11 cellular contexts compared by ENCODE assay signal in genomic region chr11:66823700-66824099, GRCh38.
"Had no signal": no experiment of that assay in that cellular context is flagged by ENCODE, and none has a peak within 500 bp of the region (broad histone marks: within the 10 kb centered on the region; RNA-seq: fewer than 3 reads in every experiment).

No MANE protein-coding gene starts in this region.

- H3K36me3 ChIP-seq: HAP-1 had no signal

- H3K9me3 Mint-ChIP-seq: GM23338, HFFc6 had no signal

- H3K27ac Mint-ChIP-seq: GM23338, HFFc6 had no signal

- H3K4me3 Mint-ChIP-seq: GM23338, H9, HFFc6 had no signal

- H3K9ac ChIP-seq: GM23248 had no signal

- H3K4me3 ChIP-seq: GM23248, GM23338, HAP-1 had no signal

- H3K4me2 ChIP-seq: GM23338 had no signal

- FAIRE-seq: H1, H54 had no signal

- H3K9me3 ChIP-seq: HAP-1 had no signal

- ATAC-seq: GM23338, HCT116 had no signal

- H2AFZ ChIP-seq: GM23248, GM23338 had no signal

- DNase-seq: GM23248, GOT3, H7, H9, HCEC 1CT, HFFc6 had no signal

- H3K27ac ChIP-seq: GM23248 had no signal

- H3K4me1 Mint-ChIP-seq: GM23338 had no signal
